17 cellular contexts compared by ENCODE assay signal in the genomic region with DNA sequence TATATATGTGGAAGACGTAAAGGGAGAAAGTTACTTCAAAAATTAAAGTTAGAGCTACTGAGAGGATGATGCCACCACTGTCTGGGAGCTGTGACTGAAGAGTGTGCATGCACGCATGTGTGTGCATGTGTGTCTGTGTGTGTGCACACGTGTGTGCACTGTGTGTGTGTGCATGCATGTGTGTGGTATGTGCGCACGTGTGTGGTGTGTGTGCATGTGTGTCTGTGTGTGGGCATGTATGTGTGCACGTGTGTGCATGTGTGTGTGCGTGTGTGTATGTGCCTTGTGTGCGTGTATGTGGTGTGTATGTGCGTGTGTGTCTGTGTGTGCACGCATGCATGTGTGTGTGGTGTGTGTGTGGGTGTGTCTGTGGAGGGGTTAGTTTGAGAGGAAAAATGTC.
DNase-seq lines count a peak whose midpoint lies in the region; ATAC-seq, FAIRE-seq and TF ChIP-seq lines count a peak whose summit lies in the region.
"Had no signal": no experiment of that assay in that cellular context is flagged by ENCODE, and none has a peak within 500 bp of the region (broad histone marks: within the 10 kb centered on the region; RNA-seq: fewer than 3 reads in every experiment).

No MANE protein-coding gene starts in this region.

- no peaks in the 10 kb centered on the region for H3K27me3 Mint-ChIP-seq in neural crest cell (ENCODE audit: low read depth)
- H3K27me3 Mint-ChIP-seq: CD4-positive, CD25-positive, alpha-beta regulatory T cell had no signal

- no peak for TF ChIP-seq CTCF in HepG2 (CRISPR knock-in tag; IDR thresholded peaks at IDR 0.05)
- no peak for TF ChIP-seq CTCF in right lobe of liver (IDR thresholded peaks at IDR 0.05)
- TF ChIP-seq CTCF in GM12878 (IDR thresholded peaks at IDR 0.05 in 2 of 3, conservative IDR thresholded peaks at IDR 0.05 in 1 of 3; ENCODE audit: control insufficient read depth in 2 of 3, extremely low read depth in 1 of 3, insufficient read depth in 1 of 3, low read depth in 3 of 3, low read length in 3 of 3): no peak
- TF ChIP-seq CTCF in neural crest cell (conservative IDR thresholded peaks at IDR 0.05): no peak
- TF ChIP-seq CTCF in right atrium auricular region (IDR thresholded peaks at IDR 0.05): no peak

- no peaks in the 10 kb centered on the region for H3K4me1 ChIP-seq in HepG2 (ENCODE audit: insufficient read depth, low read length)
- H3K4me1 ChIP-seq in right lobe of liver: no peaks in the 10 kb centered on the region
- no peaks in the 10 kb centered on the region for H3K4me1 ChIP-seq in GM12878 (ENCODE audit: control insufficient read depth, insufficient read depth, low read length)
- no peaks in the 10 kb centered on the region for H3K4me1 ChIP-seq in right atrium auricular region

- TF ChIP-seq RAD21 in HepG2 (CRISPR knock-in tag; IDR thresholded peaks at IDR 0.05) (no peak), GM12878 (IDR thresholded peaks at IDR 0.05; ENCODE audit: insufficient read depth, low read depth, low read length) (no peak)

- no peaks in the 10 kb centered on the region for H4K20me1 ChIP-seq in HepG2 (ENCODE audit: insufficient read depth, low read length)
- H4K20me1 ChIP-seq in GM12878 (ENCODE audit: control insufficient read depth, insufficient read depth): no peaks in the 10 kb centered on the region
- H4K20me1 ChIP-seq: BLaER1 treated with 17β-estradiol and CSF1 and Interleukin-3, amounts not matched to agents 10 nM and 100 nM had no signal

- 18% methylated on average over 10 of the region's 10 CpGs for WGBS in HepG2 (ENCODE audit: low lambda C conversion rate)
- 67% methylated on average over 10 of the region's 10 CpGs for WGBS in right lobe of liver (ENCODE audit: insufficient coverage, low coverage, low lambda C conversion rate, missing lambda C conversion rate)
- 53% methylated on average over 10 of the region's 10 CpGs for WGBS in GM12878 (ENCODE audit: insufficient coverage, insufficient replicate concordance, low lambda C conversion rate, missing lambda C conversion rate)

- no peak for DNase-seq in HepG2 (ENCODE audit: low spot score)
- no peak for DNase-seq in right lobe of liver
- DNase-seq in GM12878 (ENCODE audit: low read depth, low spot score): no peak
- DNase-seq in neural crest cell (ENCODE audit: low read depth, low spot score): no peak
- DNase-seq in stimulated activated CD4-positive, alpha-beta T cell treated with anti-CD3 and anti-CD28 coated beads, Interleukin-4, amount 100 ng/mL, for 24 hours: no peak
- no peak for DNase-seq in NCI-H524 (lab: John Stamatoyannopoulos, UW)
- DNase-seq in right atrium auricular region (ENCODE audit: low spot score): no peak
- DNase-seq in NCI-H2081 treated with DMSO at 0.1 percent for 48 hours (lab: John Stamatoyannopoulos, UW): no peak
- DNase-seq: 8988T; ACHN; CD4-positive, CD25-positive, alpha-beta regulatory T cell; DMS53; GF-D8; H9 had no signal

- H3K9me3 ChIP-seq in HepG2 (ENCODE audit: low read length): peaks cover 65% of the 10 kb centered on the region
- no peaks in the 10 kb centered on the region for H3K9me3 ChIP-seq in right lobe of liver
- H3K9me3 ChIP-seq in GM12878 (replicated peaks; ENCODE audit: control insufficient read depth, insufficient read depth, low read length): no peaks in the 10 kb centered on the region; the same call in 1 of the 3 replicates
- H3K9me3 ChIP-seq in right atrium auricular region: no peaks in the 10 kb centered on the region

- TF ChIP-seq EP300 in HepG2 (IDR thresholded peaks at IDR 0.05; ENCODE audit: low read depth in 2 of 2, low read length in 2 of 2): no peak
- TF ChIP-seq EP300 in HepG2 (CRISPR knock-in tag; IDR thresholded peaks at IDR 0.05; ENCODE audit: borderline replicate concordance): no peak
- no peak for TF ChIP-seq EP300 in GM12878 (IDR thresholded peaks at IDR 0.05; ENCODE audit: borderline replicate concordance in 1 of 2, control insufficient read depth in 1 of 2, low read depth in 2 of 2, low read length in 2 of 2)

- H3K27ac Mint-ChIP-seq in neural crest cell (ENCODE audit: unreplicated experiment): peak overlapping the region; percentile 94
- H3K27ac Mint-ChIP-seq: GM23338 had no signal

- SMC1A ChIA-PET in GM12878 (lab: Charles Lee; ENCODE audit: uncharacterized antibody, unreplicated experiment): interaction anchor here (0.8 kb wide), 1 partner anchor 364 kb away, joined by 3 read pairs; no protein-coding TSS in a partner anchor

- H3K4me2 ChIP-seq in HepG2 (ENCODE audit: low read depth, low read length) (no peak overlapping the region), GM12878 (ENCODE audit: control insufficient read depth, insufficient read depth) (no peak overlapping the region)
- H3K4me2 ChIP-seq: GM23338 had no signal

- intact Hi-C loops in HepG2 (cut with micrococcal nuclease; ENCODE audit: unreplicated experiment): no loop called here
- intact Hi-C loops in right lobe of liver (cut with DNase I): no loop called here
- intact Hi-C loops in GM12878 (cut with micrococcal nuclease; ENCODE audit: unreplicated experiment): no loop called here

- FAIRE-seq in HepG2 (lab: Jason Lieb, UNC): no peak
- no peak for FAIRE-seq in GM12878 (lab: Jason Lieb, UNC)
- FAIRE-seq: GM18507 had no signal

- CTCF ChIA-PET in HepG2 (lab: Yijun Ruan, JAX; ENCODE audit: low intra/inter-chr PET ratio, low total read pairs) (no interaction called here), GM12878 (lab: Yijun Ruan, JAX) (no interaction called here)

- ATAC-seq in HepG2 (no peak), right lobe of liver (no peak), GM12878 (no peak)
- ATAC-seq: GM23338 had no signal

- no TSS peak for BruUV-seq in HepG2 (replicated peaks; lab: Mats Ljungman, UMichigan)
- no TSS peak for BruUV-seq in GM12878 (replicated peaks; lab: Mats Ljungman, UMichigan)

- RAD21 ChIA-PET in GM12878 (lab: Charles Lee; ENCODE audit: unreplicated experiment): no interaction called here

- in situ Hi-C loops in HepG2 (cut with HindIII; ENCODE audit: extremely low pct_ligation_motif_present, low pct_unique_long_range_greater_than_20kb): no loop called here
- in situ Hi-C loops in GM12878 (cut with MboI): no loop called here

- H3K4me3 ChIP-seq in HepG2 (replicated peaks in 1 of 3; ENCODE audit: insufficient read depth in 1 of 3, low read depth in 2 of 3, low read length in 3 of 3) (no peak overlapping the region), right lobe of liver (no peak overlapping the region), GM12878 (no peak overlapping the region), right atrium auricular region (no peak overlapping the region)
- H3K4me3 ChIP-seq: BLaER1 treated with 17β-estradiol and CSF1 and Interleukin-3, amounts not matched to agents 10 nM and 100 nM; GM23338 had no signal

- peaks cover 16% of the 10 kb centered on the region for H3K9me3 Mint-ChIP-seq in neural crest cell

- H3K27me3 ChIP-seq in HepG2 (ENCODE audit: control insufficient read depth in 1 of 2, insufficient read depth in 2 of 2, low read length in 2 of 2) (no peaks in the 10 kb centered on the region), right lobe of liver (no peaks in the 10 kb centered on the region), GM12878 (replicated peaks in 1 of 2; ENCODE audit: control insufficient read depth in 2 of 2, insufficient read depth in 2 of 2, low read length in 1 of 2) (no peaks in the 10 kb centered on the region), right atrium auricular region (no peaks in the 10 kb centered on the region)
- H3K27me3 ChIP-seq: BLaER1 treated with 17β-estradiol and CSF1 and Interleukin-3, amounts not matched to agents 10 nM and 100 nM had no signal

- TF ChIP-seq POLR2A in HepG2 (IDR thresholded peaks at IDR 0.05; ENCODE audit: insufficient read depth in 1 of 2, low read depth in 2 of 2, low read length in 2 of 2): no peak
- TF ChIP-seq POLR2A in right lobe of liver (IDR thresholded peaks at IDR 0.05): no peak
- no peak for TF ChIP-seq POLR2A in GM12878 (IDR thresholded peaks at IDR 0.05; ENCODE audit: low read depth, low read length)

- H3K36me3 Mint-ChIP-seq in neural crest cell (ENCODE audit: low read depth): peaks cover 6% of the 10 kb centered on the region
- H3K36me3 Mint-ChIP-seq: CD4-positive, CD25-positive, alpha-beta regulatory T cell had no signal

- no peaks in the 10 kb centered on the region for H3K36me3 ChIP-seq in HepG2 (replicated peaks in 1 of 2; ENCODE audit: control insufficient read depth in 1 of 2, insufficient read depth in 2 of 2, low read length in 2 of 2)
- no peaks in the 10 kb centered on the region for H3K36me3 ChIP-seq in right lobe of liver
- no peaks in the 10 kb centered on the region for H3K36me3 ChIP-seq in GM12878 (ENCODE audit: control insufficient read depth in 2 of 2, insufficient read depth in 2 of 2, low read length in 1 of 2)
- H3K36me3 ChIP-seq in right atrium auricular region: no peaks in the 10 kb centered on the region
- H3K36me3 ChIP-seq: BLaER1 treated with 17β-estradiol and CSF1 and Interleukin-3, amounts not matched to agents 10 nM and 100 nM had no signal

- H3K27ac ChIP-seq in HepG2 (ENCODE audit: extremely low read length, insufficient read depth, low read length) (no peak overlapping the region), right lobe of liver (no peak overlapping the region), GM12878 (ENCODE audit: control insufficient read depth, insufficient read depth) (no peak overlapping the region), right atrium auricular region (no peak overlapping the region)
- H3K27ac ChIP-seq: BLaER1 treated with 17β-estradiol and CSF1 and Interleukin-3, amounts not matched to agents 10 nM and 100 nM had no signal

- H3K4me3 Mint-ChIP-seq in neural crest cell: no peak overlapping the region
- H3K4me3 Mint-ChIP-seq: CD4-positive, CD25-positive, alpha-beta regulatory T cell; GM23338; H9 had no signal

- H3K9ac ChIP-seq in HepG2 (ENCODE audit: insufficient read depth, low read depth, low read length) (no peak overlapping the region), GM12878 (ENCODE audit: control insufficient read depth, insufficient read depth, low read length) (no peak overlapping the region)
- H3K9ac ChIP-seq: BLaER1 treated with 17β-estradiol and CSF1 and Interleukin-3, amounts not matched to agents 10 nM and 100 nM had no signal

- H3K79me2 ChIP-seq in HepG2 (ENCODE audit: insufficient read depth, low read length): no peaks in the 10 kb centered on the region
- H3K79me2 ChIP-seq in GM12878 (ENCODE audit: control insufficient read depth, insufficient read depth, low read length): no peaks in the 10 kb centered on the region

- POLR2A ChIA-PET in HepG2 (lab: Yijun Ruan, JAX): no interaction called here
- POLR2A ChIA-PET in GM12878 (lab: Charles Lee): no interaction called here

- H3K4me1 Mint-ChIP-seq in neural crest cell: peaks cover 36% of the 10 kb centered on the region
- H3K4me1 Mint-ChIP-seq: CD4-positive, CD25-positive, alpha-beta regulatory T cell; GM23338; H9 had no signal

- H2AFZ ChIP-seq in HepG2 (ENCODE audit: low read length) (no peak overlapping the region), GM12878 (ENCODE audit: control insufficient read depth, low read depth, low read length) (no peak overlapping the region)
- H2AFZ ChIP-seq: GM23338 had no signal

TF ChIP-seq in HepG2, 621 proteins besides CTCF, POLR2A, EP300 and RAD21 (continues in another document):
- TF ChIP-seq NCOA1 (CRISPR knock-in tag; IDR thresholded peaks at IDR 0.05): no peak
